ENCODE assay signal across 8 cellular contexts in genomic region chr7:876972-877311, GRCh38. TPM values are rescaled to one million over a fixed set of nuclear protein-coding genes. Genes with fewer than 3 reads are reported as not detected.
DNase-seq lines count a peak whose midpoint lies in the region; ATAC-seq lines count a peak whose summit lies in the region.

No MANE protein-coding gene starts in this region.

- ATAC-seq in GM21526 (IDR thresholded peaks at IDR 0.05; ENCODE audit: low FRiP score, unreplicated experiment) = peak; percentile 21
- ATAC-seq in central memory CD8-positive, alpha-beta T cell (replicated peaks; ENCODE audit: extremely low read depth, poor library complexity, severe bottlenecking) = peak; percentile 1

- H3K36me3 ChIP-seq in mucosa of stomach (ENCODE audit: control insufficient read depth, insufficient read depth, low read length) = peaks cover 11% of the 10 kb centered on the region

- H3K4me1 ChIP-seq in mucosa of stomach (ENCODE audit: control insufficient read depth, insufficient read depth, low read length) = peaks cover 35% of the 10 kb centered on the region

- H3K9me3 ChIP-seq in mucosa of stomach (ENCODE audit: control insufficient read depth, low read length) = no peaks in the 10 kb centered on the region

- DNase-seq in DMS 273 (lab: John Stamatoyannopoulos, UW; ENCODE audit: unreplicated experiment) (peak; percentile 84), M059J (ENCODE audit: low read depth) (peak; percentile 48), NCI-H69 (lab: John Stamatoyannopoulos, UW) (no peak), midbrain (lab: John Stamatoyannopoulos, UW) (no peak)
- DNase-seq in central memory CD8-positive, alpha-beta T cell (ENCODE audit: low spot score in 2 of 2) = no peak
- DNase-seq in stimulated activated CD4-positive, alpha-beta T cell treated with anti-CD3 and anti-CD28 coated beads, Interleukin-4, amount 100 ng/mL, for 24 hours = no peak

- peak overlapping the region; percentile 71 for H3K4me3 ChIP-seq in mucosa of stomach (ENCODE audit: low read length)

- H3K9me3 Mint-ChIP-seq in central memory CD8-positive, alpha-beta T cell = no peaks in the 10 kb centered on the region

- H3K36me3 Mint-ChIP-seq in central memory CD8-positive, alpha-beta T cell (ENCODE audit: insufficient read depth) = peaks cover 18% of the 10 kb centered on the region

- peak overlapping the region; percentile 92 for H3K9ac ChIP-seq in mucosa of stomach (ENCODE audit: low read length)

- peaks cover 13% of the 10 kb centered on the region for H3K4me1 Mint-ChIP-seq in central memory CD8-positive, alpha-beta T cell

- H3K27me3 Mint-ChIP-seq in central memory CD8-positive, alpha-beta T cell = no peaks in the 10 kb centered on the region

- peak overlapping the region; percentile 91 for H3K4me3 Mint-ChIP-seq in central memory CD8-positive, alpha-beta T cell

- peak overlapping the region; percentile 98 for H3K27ac Mint-ChIP-seq in central memory CD8-positive, alpha-beta T cell (ENCODE audit: low read depth)

- no peaks in the 10 kb centered on the region for H3K27me3 ChIP-seq in mucosa of stomach (ENCODE audit: control insufficient read depth, insufficient read depth, low read length)

RNA-seq across cellular contexts. Expression of gene GET4, which starts 0.6 kb away (rescaled TPM):
- total RNA-seq in M059J (2014; rRNA removed; shearing (Covaris generic)) = 16.5 and 26.9 TPM in 2 replicates

RNA-seq across cellular contexts. Expression of gene SUN1, which starts 44.7 kb away (rescaled TPM):
- 66.8 and 169 TPM in 2 replicates for total RNA-seq in M059J (2014; rRNA removed; shearing (Covaris generic))

Comparison
In these comparisons a context has a peak if more than half of its experiments do, and no peak if none do; other contexts are left out.
1. DNase-seq: peak in DMS 273 (single experiment) and M059J (single experiment); none in central memory CD8-positive, alpha-beta T cell (0 of 2), NCI-H69 (single experiment), stimulated activated CD4-positive, alpha-beta T cell treated with anti-CD3 and anti-CD28 coated beads, Interleukin-4, amount 100 ng/mL, for 24 hours (single experiment) and midbrain (single experiment).